ENCODE assay signal across 24 cellular contexts in genomic region chr3:155457591-155457990, GRCh38.
DNase-seq lines count a peak whose midpoint lies in the region; ATAC-seq, FAIRE-seq and TF ChIP-seq lines count a peak whose summit lies in the region.
"Had no signal": no experiment of that assay in that cellular context is flagged by ENCODE, and none has a peak within 500 bp of the region (broad histone marks: within the 10 kb centered on the region; RNA-seq: fewer than 3 reads in every experiment).

No MANE protein-coding gene starts in this region.

- no peak for TF ChIP-seq RAD21 in HepG2 (CRISPR knock-in tag; IDR thresholded peaks at IDR 0.05)
- TF ChIP-seq RAD21 in K562 (CRISPR knock-in tag; conservative IDR thresholded peaks at IDR 0.05 in 1 of 2, IDR thresholded peaks at IDR 0.05 in 1 of 2): no peak

- no peak for ATAC-seq in HepG2
- no peak for ATAC-seq in right lobe of liver
- no peak for ATAC-seq in K562
- no peak for ATAC-seq in HG02678 (IDR thresholded peaks at IDR 0.05; ENCODE audit: unreplicated experiment)
- ATAC-seq: GM12878 had no signal

- H2AFZ ChIP-seq in HepG2 (ENCODE audit: low read length) (no peak overlapping the region), K562 (ENCODE audit: low read depth, low read length) (no peak overlapping the region)

- H3K4me2 ChIP-seq in HepG2 (ENCODE audit: low read depth, low read length): no peak overlapping the region
- H3K4me2 ChIP-seq in K562 (ENCODE audit: insufficient read depth, low read length): no peak overlapping the region
- H3K4me2 ChIP-seq: BLaER1 had no signal

- H4K20me1 ChIP-seq in HepG2 (ENCODE audit: insufficient read depth, low read length) (no peaks in the 10 kb centered on the region), K562 (replicated peaks; ENCODE audit: control insufficient read depth, insufficient read depth, low read length) (no peaks in the 10 kb centered on the region)
- H4K20me1 ChIP-seq: BLaER1 had no signal

- H3K9me1 ChIP-seq in K562 (ENCODE audit: control insufficient read depth, insufficient read depth, low read length): no peaks in the 10 kb centered on the region

- 56% methylated on average over 4 of the region's 4 CpGs for WGBS in HepG2 (ENCODE audit: low lambda C conversion rate)
- 85% methylated on average over 4 of the region's 4 CpGs for WGBS in right lobe of liver (ENCODE audit: insufficient coverage, low coverage, low lambda C conversion rate, missing lambda C conversion rate)
- WGBS in K562 (ENCODE audit: insufficient coverage, low coverage, missing lambda C conversion rate): 1% methylated on average over 4 of the region's 4 CpGs

- no peak for TF ChIP-seq POLR2A in HepG2 (IDR thresholded peaks at IDR 0.05; ENCODE audit: insufficient read depth in 1 of 2, low read depth in 2 of 2, low read length in 2 of 2)
- no peak for TF ChIP-seq POLR2A in right lobe of liver (IDR thresholded peaks at IDR 0.05)
- TF ChIP-seq POLR2A in K562 (conservative IDR thresholded peaks at IDR 0.05): no peak

- no peak for TF ChIP-seq CTCF in HepG2 (CRISPR knock-in tag; IDR thresholded peaks at IDR 0.05)
- TF ChIP-seq CTCF in right lobe of liver (IDR thresholded peaks at IDR 0.05): no peak
- no peak for TF ChIP-seq CTCF in K562 (IDR thresholded peaks at IDR 0.05 in 2 of 3, conservative IDR thresholded peaks at IDR 0.05 in 1 of 3; ENCODE audit: insufficient read depth in 2 of 3, low read depth in 1 of 3, low read length in 3 of 3)
- no peak for TF ChIP-seq CTCF in RWPE1 (conservative IDR thresholded peaks at IDR 0.05; ENCODE audit: low read depth)

- H3K27me3 ChIP-seq in HepG2 (ENCODE audit: control insufficient read depth in 1 of 2, insufficient read depth in 2 of 2, low read length in 2 of 2): no peaks in the 10 kb centered on the region
- H3K27me3 ChIP-seq in right lobe of liver: no peaks in the 10 kb centered on the region
- H3K27me3 ChIP-seq in K562 (ENCODE audit: control insufficient read depth in 2 of 2, insufficient read depth in 2 of 2, low read length in 2 of 2): peaks cover 0 to 5% of the 10 kb centered on the region in 2 experiments; a peak in 2 of 5 replicates
- H3K27me3 ChIP-seq: BE2C, BLaER1 had no signal

- H3K9ac ChIP-seq in HepG2 (ENCODE audit: insufficient read depth, low read depth, low read length): no peak overlapping the region
- no peak overlapping the region for H3K9ac ChIP-seq in K562 (ENCODE audit: insufficient read depth in 1 of 2, low read depth in 2 of 2, low read length in 2 of 2)
- H3K9ac ChIP-seq: BLaER1 had no signal

- H3K36me3 ChIP-seq in HepG2 (replicated peaks in 1 of 2; ENCODE audit: control insufficient read depth in 1 of 2, insufficient read depth in 2 of 2, low read length in 2 of 2) (no peaks in the 10 kb centered on the region), right lobe of liver (no peaks in the 10 kb centered on the region), K562 (ENCODE audit: control insufficient read depth, insufficient read depth, low read length) (no peaks in the 10 kb centered on the region)
- H3K36me3 ChIP-seq: BE2C, BLaER1 had no signal

- H3K9me3 ChIP-seq in HepG2 (ENCODE audit: low read length) (no peaks in the 10 kb centered on the region), right lobe of liver (no peaks in the 10 kb centered on the region), K562 (replicated peaks; ENCODE audit: control insufficient read depth, insufficient read depth, low read depth, low read length) (no peaks in the 10 kb centered on the region)
- H3K9me3 ChIP-seq: BE2C, BLaER1 had no signal

- in situ Hi-C loops in HepG2 (cut with HindIII; ENCODE audit: extremely low pct_ligation_motif_present, low pct_unique_long_range_greater_than_20kb): no loop called here
- in situ Hi-C loops in K562 (cut with MboI): no loop called here

- CTCF ChIA-PET in HepG2 (lab: Yijun Ruan, JAX; ENCODE audit: low intra/inter-chr PET ratio, low total read pairs) (no interaction called here), K562 (lab: Yijun Ruan, JAX; ENCODE audit: low intra/inter-chr PET ratio) (no interaction called here), RWPE1 (lab: Yijun Ruan, JAX) (no interaction called here)

- no peak for DNase-seq in HepG2 (ENCODE audit: low spot score)
- DNase-seq in right lobe of liver: no peak
- no peak for DNase-seq in K562 (ENCODE audit: extremely low read depth in 1 of 4, low spot score in 3 of 4)
- DNase-seq in RWPE1 (ENCODE audit: low spot score): no peak
- DNase-seq: ACHN; BE2C; C1 segment of cervical spinal cord; CD4-positive, alpha-beta memory T cell; CD4-positive, CD25-positive, alpha-beta regulatory T cell; CD8-positive, alpha-beta memory T cell; COR-L47; DMS 273 treated with DMSO at 0.1 percent for 48 hours; DMS153; DMS53; DMS79; DND-41; EL; GDM1 had no signal

- BruUV-seq in HepG2 (replicated peaks; lab: Mats Ljungman, UMichigan) (no TSS peak), K562 (replicated peaks; lab: Mats Ljungman, UMichigan) (no TSS peak)

- H3K4me3 ChIP-seq in HepG2 (replicated peaks in 1 of 3; ENCODE audit: insufficient read depth in 1 of 3, low read depth in 2 of 3, low read length in 3 of 3) (no peak overlapping the region), right lobe of liver (no peak overlapping the region), K562 (no peak overlapping the region)
- H3K4me3 ChIP-seq: BLaER1, GM12878 had no signal

- H3K79me2 ChIP-seq in HepG2 (ENCODE audit: insufficient read depth, low read length): no peaks in the 10 kb centered on the region
- H3K79me2 ChIP-seq in K562 (ENCODE audit: control insufficient read depth, insufficient read depth, low read length): no peaks in the 10 kb centered on the region

- no peaks in the 10 kb centered on the region for H3K4me1 ChIP-seq in HepG2 (ENCODE audit: insufficient read depth, low read length)
- no peaks in the 10 kb centered on the region for H3K4me1 ChIP-seq in right lobe of liver
- no peaks in the 10 kb centered on the region for H3K4me1 ChIP-seq in K562 (replicated peaks in 1 of 2; ENCODE audit: control insufficient read depth in 2 of 2, insufficient read depth in 2 of 2, low read length in 2 of 2)
- H3K4me1 ChIP-seq: BE2C, BLaER1 had no signal

- no peak for TF ChIP-seq EP300 in HepG2 (IDR thresholded peaks at IDR 0.05; ENCODE audit: low read depth in 2 of 2, low read length in 2 of 2)
- no peak for TF ChIP-seq EP300 in HepG2 (CRISPR knock-in tag; IDR thresholded peaks at IDR 0.05; ENCODE audit: borderline replicate concordance)
- no peak for TF ChIP-seq EP300 in K562 (IDR thresholded peaks at IDR 0.05; ENCODE audit: low read length)

- intact Hi-C loops in HepG2 (cut with micrococcal nuclease; ENCODE audit: unreplicated experiment) (no loop called here), right lobe of liver (cut with DNase I) (no loop called here), K562 (cut with micrococcal nuclease) (no loop called here)

- FAIRE-seq in HepG2 (lab: Jason Lieb, UNC) (no peak), K562 (lab: Jason Lieb, UNC) (no peak)
- FAIRE-seq: GM12878, GM12892, GM18507 had no signal

- H3K27ac ChIP-seq in HepG2 (ENCODE audit: extremely low read length, insufficient read depth, low read length) (no peak overlapping the region), right lobe of liver (no peak overlapping the region), K562 (ENCODE audit: extremely low read depth, low read depth, low read length) (no peak overlapping the region), RWPE1 (no peak overlapping the region)
- H3K27ac ChIP-seq: 22Rv1, BLaER1 had no signal

- POLR2A ChIA-PET in HepG2 (lab: Yijun Ruan, JAX): no interaction called here
- POLR2A ChIA-PET in K562 (lab: Yijun Ruan, JAX): no interaction called here
- POLR2A ChIA-PET in RWPE1 (lab: Yijun Ruan, JAX; ENCODE audit: low non-redundant PET): no interaction called here

TF ChIP-seq in HepG2, 621 proteins besides CTCF, POLR2A, EP300 and RAD21:
- TF ChIP-seq MAFK (conservative IDR thresholded peaks at IDR 0.05 in 1 of 2, IDR thresholded peaks at IDR 0.05 in 1 of 2; ENCODE audit: low read length in 2 of 2): peak; percentile 76 to 77
- TF ChIP-seq TEF (CRISPR knock-in tag; IDR thresholded peaks at IDR 0.05): no peak
- peak; percentile 66 for TF ChIP-seq MAFF (IDR thresholded peaks at IDR 0.05; ENCODE audit: low read depth, low read length)

TF ChIP-seq in K562, 482 proteins besides CTCF, POLR2A, EP300 and RAD21:
- TF ChIP-seq MAFG (tag; conservative IDR thresholded peaks at IDR 0.05): 0 out of 2 replicates have a peak, but pooled peaks have one; percentile 23
- no peak for TF ChIP-seq SMARCE1 (IDR thresholded peaks at IDR 0.05)
- peak; percentile 61; the same call in 1 of the 2 replicates for TF ChIP-seq ZNF316 (IDR thresholded peaks at IDR 0.05)
- TF ChIP-seq C11orf30 (IDR thresholded peaks at IDR 0.05; ENCODE audit: low read depth): peak; percentile 21; the same call in 1 of the 2 replicates
- no peak for TF ChIP-seq RBM22 (IDR thresholded peaks at IDR 0.05; ENCODE audit: low read depth, low read length, poor library complexity, severe bottlenecking)
- TF ChIP-seq ZNF695 (CRISPR knock-in tag; IDR thresholded peaks at IDR 0.05): no peak

Comparison
In these comparisons a context has a peak if more than half of its experiments do, and no peak if none do; other contexts are left out.
1. Of the 241 proteins assayed by ChIP-seq in both HepG2 and K562: peak only in HepG2: MAFF and MAFK; only in K562: MAFG; in both: none; in neither: 238.